Comparison of ENCODE assay signal across 9 cellular contexts in genomic region chr15:91407237-91407889, GRCh38.
A peak's percentile ranks its signal among the peaks of the same experiment; 100 is the strongest.
DNase-seq lines count a peak whose midpoint lies in the region; ATAC-seq and TF ChIP-seq lines count a peak whose summit lies in the region.
"Had no signal": no experiment of that assay in that cellular context is flagged by ENCODE, and none has a peak within 500 bp of the region (broad histone marks: within the 10 kb centered on the region; RNA-seq: fewer than 3 reads in every experiment).

No MANE protein-coding gene starts in this region.

- H3K36me3 ChIP-seq in CD4-positive, alpha-beta memory T cell (ENCODE audit: insufficient read depth, low read length), result no peaks in the 10 kb centered on the region
- H3K36me3 ChIP-seq: cardiac muscle cell had no signal

- H3K27me3 Mint-ChIP-seq in CD4-positive, alpha-beta memory T cell, result peaks cover 0 to 1% of the 10 kb centered on the region in 2 donors
- H3K27me3 Mint-ChIP-seq in CD14-positive monocyte (ENCODE audit: low read depth in 3 of 3), result no peaks in the 10 kb centered on the region

- H3K9me3 Mint-ChIP-seq in CD4-positive, alpha-beta memory T cell, result peaks cover 0 to 7% (median 0%) of the 10 kb centered on the region in 8 donors
- peaks cover 0 to 2% (median 0%) of the 10 kb centered on the region in 7 donors for H3K9me3 Mint-ChIP-seq in CD14-positive monocyte

- intact Hi-C loops in CD4-positive, alpha-beta memory T cell (cut with micrococcal nuclease), result no loop called here
- intact Hi-C loops in CD14-positive monocyte (cut with micrococcal nuclease), result no loop called here

- H3K4me1 ChIP-seq in CD4-positive, alpha-beta memory T cell (ENCODE audit: insufficient read depth, low read length), result peaks cover 22% of the 10 kb centered on the region

- no peaks in the 10 kb centered on the region for H3K27me3 ChIP-seq in CD4-positive, alpha-beta memory T cell (ENCODE audit: insufficient read depth, low read length)
- H3K27me3 ChIP-seq: cardiac muscle cell had no signal

- peak overlapping the region in 3 of 8 donors; percentile 0 to 53 (median 1) for H3K4me3 Mint-ChIP-seq in CD4-positive, alpha-beta memory T cell
- H3K4me3 Mint-ChIP-seq in CD14-positive monocyte, result no peak overlapping the region

- H3K4me1 Mint-ChIP-seq in CD4-positive, alpha-beta memory T cell, result peaks cover 13 to 27% (median 21%) of the 10 kb centered on the region in 4 donors
- H3K4me1 Mint-ChIP-seq in CD14-positive monocyte, result peaks cover 5% of the 10 kb centered on the region

- H3K9me3 ChIP-seq in CD4-positive, alpha-beta memory T cell (ENCODE audit: control insufficient read depth in 1 of 2, low read length in 2 of 2), result no peaks in the 10 kb centered on the region

- POLR2A ChIA-PET in CD4-positive, alpha-beta memory T cell (lab: Charles Lee; ENCODE audit: partially characterized antibody), result no interaction called here
- POLR2A ChIA-PET in HEK293T (lab: Yijun Ruan, JAX), result no interaction called here

- H3K27ac Mint-ChIP-seq in CD4-positive, alpha-beta memory T cell, result peak overlapping the region in 4 of 7 donors; percentile 9 to 35 (median 17)
- no peak overlapping the region for H3K27ac Mint-ChIP-seq in CD14-positive monocyte

- H3K36me3 Mint-ChIP-seq in CD4-positive, alpha-beta memory T cell, result no peaks in the 10 kb centered on the region
- no peaks in the 10 kb centered on the region for H3K36me3 Mint-ChIP-seq in CD14-positive monocyte

- ATAC-seq in HG02973 (IDR thresholded peaks at IDR 0.05; ENCODE audit: unreplicated experiment) (peak; percentile 64), SK-N-SH treated with all-trans-retinoic acid at 6 μM for 48 hours (peak; percentile 90)

- TF ChIP-seq CTCF in CD14-positive monocyte (IDR thresholded peaks at IDR 0.05), result no peak
- TF ChIP-seq CTCF in GM20000 (IDR thresholded peaks at IDR 0.05; ENCODE audit: extremely low read depth, missing control alignments), result no peak

- no peak overlapping the region for H3K4me3 ChIP-seq in CD4-positive, alpha-beta memory T cell (ENCODE audit: low read length in 2 of 2)
- H3K4me3 ChIP-seq: cardiac muscle cell had no signal

- no peak overlapping the region for H3K27ac ChIP-seq in CD4-positive, alpha-beta memory T cell (ENCODE audit: low read depth, low read length)

- CTCF ChIA-PET in CD4-positive, alpha-beta memory T cell (lab: Charles Lee; ENCODE audit: partially characterized antibody), result no interaction called here
- CTCF ChIA-PET in HEK293T (lab: Yijun Ruan, JAX), result no interaction called here

- DNase-seq in CD4-positive, alpha-beta memory T cell, result peak in 4 of 5 donors; percentile 14 to 49 (median 44)
- DNase-seq in hepatic stellate cell (ENCODE audit: low spot score) (peak; percentile 7), CD14-positive monocyte (ENCODE audit: low spot score) (no peak), HEK293T (ENCODE audit: extremely low spot score) (no peak), GM20000 (ENCODE audit: low spot score) (no peak), NCI-H510A (lab: John Stamatoyannopoulos, UW) (no peak)

TF ChIP-seq in SK-N-SH treated with all-trans-retinoic acid at 6 μM for 48 hours, 23 proteins besides CTCF, POLR2A, EP300 and RAD21:
- TF ChIP-seq SNAI2 (CRISPR knock-in tag; IDR thresholded peaks at IDR 0.05) (no peak), ISL1 (CRISPR knock-in tag; IDR thresholded peaks at IDR 0.05) (peak; percentile 29; the same call in 1 of the 2 replicates)

TF ChIP-seq in HEK293T, 16 proteins besides CTCF, POLR2A, EP300 and RAD21:
- TF ChIP-seq FOXA1 (IDR thresholded peaks at IDR 0.05) (no peak), L3MBTL2 (conservative IDR thresholded peaks at IDR 0.05) (no peak), ARNT (IDR thresholded peaks at IDR 0.05) (no peak), SP1 (IDR thresholded peaks at IDR 0.05) (no peak), NFRKB (IDR thresholded peaks at IDR 0.05) (no peak), FOXM1 (IDR thresholded peaks at IDR 0.05; ENCODE audit: borderline replicate concordance) (no peak), SUZ12 (IDR thresholded peaks at IDR 0.05) (no peak), ELF4 (IDR thresholded peaks at IDR 0.05) (no peak), HDGF (IDR thresholded peaks at IDR 0.05; ENCODE audit: borderline replicate concordance) (no peak), PKNOX1 (IDR thresholded peaks at IDR 0.05) (no peak), ZNF384 (IDR thresholded peaks at IDR 0.05) (no peak), FOXK2 (IDR thresholded peaks at IDR 0.05) (no peak), BHLHE40 (IDR thresholded peaks at IDR 0.05; ENCODE audit: borderline replicate concordance) (no peak), LEF1 (IDR thresholded peaks at IDR 0.05; ENCODE audit: borderline replicate concordance) (no peak), CTBP1 (IDR thresholded peaks at IDR 0.05; ENCODE audit: borderline replicate concordance) (no peak), TARDBP (IDR thresholded peaks at IDR 0.05) (no peak)

Comparison
In these comparisons a context has a peak if more than half of its experiments do, and no peak if none do; other contexts are left out.
1. DNase-seq: peak in CD4-positive, alpha-beta memory T cell (4 of 5) and hepatic stellate cell (single experiment); none in CD14-positive monocyte (single experiment), HEK293T (single experiment), GM20000 (single experiment) and NCI-H510A (single experiment).
2. H3K27ac Mint-ChIP-seq: peak in CD4-positive, alpha-beta memory T cell (4 of 7); none in CD14-positive monocyte (0 of 7).